Comparison of ENCODE assay signal across 39 cellular contexts in the genomic region with DNA sequence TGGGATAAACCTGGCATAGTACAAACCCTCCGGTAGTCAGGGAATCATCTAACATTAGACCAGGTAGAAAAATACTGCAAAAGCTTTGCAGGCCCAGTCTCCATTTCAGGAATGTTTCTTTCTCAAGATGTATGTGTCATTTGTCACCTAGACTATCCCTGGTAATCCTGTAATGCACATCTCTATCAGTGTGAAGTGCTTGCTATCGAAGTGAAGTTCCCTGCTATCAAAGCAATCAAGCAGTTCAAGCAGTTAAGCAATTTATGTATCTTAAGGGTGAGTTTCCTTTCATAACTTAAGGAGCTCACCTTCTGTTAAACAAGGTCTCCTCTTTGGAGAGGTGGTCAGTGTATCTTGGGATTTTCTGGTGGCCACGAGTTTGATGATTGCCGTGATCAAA.
"Had no signal": no experiment of that assay in that cellular context is flagged by ENCODE, and none has a peak within 500 bp of the region (broad histone marks: within the 10 kb centered on the region; RNA-seq: fewer than 3 reads in every experiment).

No MANE protein-coding gene starts in this region.

- H3K27ac ChIP-seq: adrenal gland, ascending aorta, body of pancreas, brain microvascular endothelial cell, breast epithelium, cardiac muscle cell had no signal

- H3K4me1 ChIP-seq: adrenal gland, ascending aorta, body of pancreas, breast epithelium had no signal

- H3K36me3 ChIP-seq: adrenal gland, ascending aorta, brain microvascular endothelial cell, breast epithelium, cardiac muscle cell had no signal

- H3K36me3 Mint-ChIP-seq: activated naive CD4-positive, alpha-beta T cell treated with anti-CD3 and anti-CD28 coated beads, Interleukin-2, amount 10 ng/mL, durations not matched to agents 7 days and 5 days; activated naive CD4-positive, alpha-beta T cell treated with anti-CD3 and anti-CD28 coated beads, Interleukin-2, amount 50 U/mL, for 24 hours; activated naive CD4-positive, alpha-beta T cell treated with anti-CD3 and anti-CD28 coated beads, Interleukin-2, amount 50 U/mL, for 72 hours; activated naive CD8-positive, alpha-beta T cell treated with anti-CD3 and anti-CD28 coated beads for 36 hours; activated naive CD8-positive, alpha-beta T cell treated with anti-CD3 and anti-CD28 coated beads, Interleukin-2, amount 10 ng/mL, durations not matched to agents 7 days and 5 days had no signal

- H3K9me3 Mint-ChIP-seq: activated naive CD4-positive, alpha-beta T cell treated with anti-CD3 and anti-CD28 coated beads for 36 hours; activated naive CD4-positive, alpha-beta T cell treated with anti-CD3 and anti-CD28 coated beads, Interleukin-2, amount 10 ng/mL, durations not matched to agents 7 days and 5 days; activated naive CD4-positive, alpha-beta T cell treated with anti-CD3 and anti-CD28 coated beads, Interleukin-2, amount 50 U/mL, for 24 hours; activated naive CD4-positive, alpha-beta T cell treated with anti-CD3 and anti-CD28 coated beads, Interleukin-2, amount 50 U/mL, for 72 hours; activated naive CD8-positive, alpha-beta T cell treated with anti-CD3 and anti-CD28 coated beads for 36 hours; activated naive CD8-positive, alpha-beta T cell treated with anti-CD3 and anti-CD28 coated beads, Interleukin-2, amount 10 ng/mL, durations not matched to agents 7 days and 5 days; activated naive CD8-positive, alpha-beta T cell treated with anti-CD3 and anti-CD28 coated beads, Interleukin-2, amount 50 U/mL, for 24 hours; activated T-cell treated with anti-CD3 and anti-CD28 coated beads, Interleukin-2, amount 50 U/mL, for 24 hours; activated T-cell treated with anti-CD3 and anti-CD28 coated beads, Interleukin-2, amount 50 U/mL, for 4 hours; activated T-cell treated with anti-CD3 and anti-CD28 coated beads, Interleukin-2, amount 50 U/mL, for 72 hours; activated T-helper 1 cell treated with anti-CD3 and anti-CD28 coated beads, Interleukin-12 subunit alpha, Interleukin-12 subunit beta, Interleukin-2, Interleukin-4 antibody, amounts not matched to agents 30 ng/mL and 10 ng/mL and 1 ng/mL, durations not matched to agents 14 hours and 24 hours and 36 hours; activated T-helper 17 cell treated with anti-CD3 and anti-CD28 coated beads, Interleukin-2, amount 50 U/mL, for 72 hours; activated T-helper 2 cell treated with anti-CD3 and anti-CD28 coated beads, Interferon-gamma antibody, Interleukin-2, Interleukin-4, amounts not matched to agents 10 μg/mL and 5 μg/mL and 100 μg/mL, durations not matched to agents 14 hours and 24 hours and 36 hours; central memory CD8-positive, alpha-beta T cell had no signal

- FAIRE-seq: astrocyte, bronchial epithelial cell had no signal

- H3K4me3 ChIP-seq: adrenal gland, ascending aorta, body of pancreas, breast epithelium, cardiac muscle cell had no signal

- H3K27me3 Mint-ChIP-seq: activated naive CD4-positive, alpha-beta T cell treated with anti-CD3 and anti-CD28 coated beads, Interleukin-2, amount 50 U/mL, for 24 hours; activated naive CD8-positive, alpha-beta T cell; activated naive CD8-positive, alpha-beta T cell treated with anti-CD3 and anti-CD28 coated beads for 36 hours; activated naive CD8-positive, alpha-beta T cell treated with anti-CD3 and anti-CD28 coated beads, Interleukin-2, amount 50 U/mL, for 24 hours; activated T-cell treated with anti-CD3 and anti-CD28 coated beads, Interleukin-2, amount 50 U/mL, for 24 hours; brain had no signal

- H3K4me1 Mint-ChIP-seq: activated naive CD4-positive, alpha-beta T cell treated with anti-CD3 and anti-CD28 coated beads, Interleukin-2, amount 10 ng/mL, durations not matched to agents 7 days and 5 days; activated naive CD4-positive, alpha-beta T cell treated with anti-CD3 and anti-CD28 coated beads, Interleukin-2, amount 50 U/mL, for 24 hours; activated naive CD8-positive, alpha-beta T cell treated with anti-CD3 and anti-CD28 coated beads for 36 hours; activated naive CD8-positive, alpha-beta T cell treated with anti-CD3 and anti-CD28 coated beads, Interleukin-2, amount 10 ng/mL, durations not matched to agents 7 days and 5 days; activated naive CD8-positive, alpha-beta T cell treated with anti-CD3 and anti-CD28 coated beads, Interleukin-2, amount 50 U/mL, for 24 hours; activated T-helper 17 cell treated with anti-CD3 and anti-CD28 coated beads, Interleukin-2, amount 50 U/mL, for 72 hours; central memory CD8-positive, alpha-beta T cell had no signal

- H3K27ac Mint-ChIP-seq: activated naive CD4-positive, alpha-beta T cell treated with anti-CD3 and anti-CD28 coated beads for 36 hours; activated naive CD4-positive, alpha-beta T cell treated with anti-CD3 and anti-CD28 coated beads, Interleukin-2, amount 10 ng/mL, durations not matched to agents 7 days and 5 days; activated naive CD4-positive, alpha-beta T cell treated with anti-CD3 and anti-CD28 coated beads, Interleukin-2, amount 50 U/mL, for 24 hours; activated naive CD4-positive, alpha-beta T cell treated with anti-CD3 and anti-CD28 coated beads, Interleukin-2, amount 50 U/mL, for 72 hours; activated naive CD8-positive, alpha-beta T cell; activated naive CD8-positive, alpha-beta T cell treated with anti-CD3 and anti-CD28 coated beads for 36 hours; activated naive CD8-positive, alpha-beta T cell treated with anti-CD3 and anti-CD28 coated beads, Interleukin-2, amount 10 ng/mL, durations not matched to agents 7 days and 5 days; activated naive CD8-positive, alpha-beta T cell treated with anti-CD3 and anti-CD28 coated beads, Interleukin-2, amount 50 U/mL, for 24 hours; activated T-cell treated with anti-CD3 and anti-CD28 coated beads, Interleukin-2, amount 50 U/mL, for 24 hours; activated T-cell treated with anti-CD3 and anti-CD28 coated beads, Interleukin-2, amount 50 U/mL, for 72 hours; activated T-helper 1 cell treated with anti-CD3 and anti-CD28 coated beads, Interleukin-12 subunit alpha, Interleukin-12 subunit beta, Interleukin-2, Interleukin-4 antibody, amounts not matched to agents 30 ng/mL and 10 ng/mL and 1 ng/mL, durations not matched to agents 14 hours and 24 hours and 36 hours; activated T-helper 17 cell treated with anti-CD3 and anti-CD28 coated beads, Interleukin-2, amount 50 U/mL, for 72 hours; activated T-helper 2 cell treated with anti-CD3 and anti-CD28 coated beads, Interferon-gamma antibody, Interleukin-2, Interleukin-4, amounts not matched to agents 10 μg/mL and 5 μg/mL and 100 μg/mL, durations not matched to agents 14 hours and 24 hours and 36 hours had no signal

- H3K4me3 Mint-ChIP-seq: activated naive CD4-positive, alpha-beta T cell treated with anti-CD3 and anti-CD28 coated beads for 36 hours; activated naive CD4-positive, alpha-beta T cell treated with anti-CD3 and anti-CD28 coated beads, Interleukin-2, amount 10 ng/mL, durations not matched to agents 7 days and 5 days; activated naive CD4-positive, alpha-beta T cell treated with anti-CD3 and anti-CD28 coated beads, Interleukin-2, amount 50 U/mL, for 24 hours; activated naive CD8-positive, alpha-beta T cell; activated naive CD8-positive, alpha-beta T cell treated with anti-CD3 and anti-CD28 coated beads for 36 hours; activated naive CD8-positive, alpha-beta T cell treated with anti-CD3 and anti-CD28 coated beads, Interleukin-2, amount 10 ng/mL, durations not matched to agents 7 days and 5 days; activated naive CD8-positive, alpha-beta T cell treated with anti-CD3 and anti-CD28 coated beads, Interleukin-2, amount 50 U/mL, for 24 hours; activated T-cell treated with anti-CD3 and anti-CD28 coated beads, Interleukin-2, amount 50 U/mL, for 24 hours; activated T-cell treated with anti-CD3 and anti-CD28 coated beads, Interleukin-2, amount 50 U/mL, for 4 hours; activated T-cell treated with anti-CD3 and anti-CD28 coated beads, Interleukin-2, amount 50 U/mL, for 72 hours; activated T-helper 1 cell treated with anti-CD3 and anti-CD28 coated beads, Interleukin-12 subunit alpha, Interleukin-12 subunit beta, Interleukin-2, Interleukin-4 antibody, amounts not matched to agents 30 ng/mL and 10 ng/mL and 1 ng/mL, durations not matched to agents 14 hours and 24 hours and 36 hours; activated T-helper 17 cell treated with anti-CD3 and anti-CD28 coated beads, Interleukin-2, amount 50 U/mL, for 72 hours; brain; central memory CD8-positive, alpha-beta T cell had no signal

- H3K9me3 ChIP-seq: adrenal gland, ascending aorta, body of pancreas, breast epithelium had no signal

- H3K27me3 ChIP-seq: adrenal gland, ascending aorta, body of pancreas, brain microvascular endothelial cell, breast epithelium, cardiac muscle cell had no signal

- DNase-seq: activated effector memory CD4-positive, alpha-beta T cell treated with anti-CD3 and anti-CD28 coated beads, Interleukin-2, amount 50 U/mL, for 16 hours; activated effector memory CD4-positive, alpha-beta T cell treated with Interleukin-2 at 50 U/mL for 16 hours; activated gamma-delta T cell; activated gamma-delta T cell treated with Interleukin-2 at 50 U/mL for 16 hours; activated naive CD4-positive, alpha-beta T cell; activated naive CD4-positive, alpha-beta T cell treated with anti-CD3 and anti-CD28 coated beads for 36 hours; activated naive CD4-positive, alpha-beta T cell treated with anti-CD3 and anti-CD28 coated beads, Interleukin-2, amount 10 ng/mL, durations not matched to agents 7 days and 5 days; activated naive CD4-positive, alpha-beta T cell treated with anti-CD3 and anti-CD28 coated beads, Interleukin-2, amount 50 U/mL, for 16 hours; activated naive CD4-positive, alpha-beta T cell treated with Interleukin-2 at 50 U/mL for 16 hours; activated naive CD8-positive, alpha-beta T cell treated with anti-CD3 and anti-CD28 coated beads for 36 hours; activated naive CD8-positive, alpha-beta T cell treated with anti-CD3 and anti-CD28 coated beads, Interleukin-2, amount 10 ng/mL, durations not matched to agents 7 days and 5 days; activated naive CD8-positive, alpha-beta T cell treated with anti-CD3 and anti-CD28 coated beads, Interleukin-2, amount 50 U/mL, for 24 hours; activated T-cell treated with anti-CD3 and anti-CD28 coated beads, Interleukin-2, amount 50 U/mL, for 1 hour; activated T-cell treated with anti-CD3 and anti-CD28 coated beads, Interleukin-2, amount 50 U/mL, for 24 hours; activated T-cell treated with anti-CD3 and anti-CD28 coated beads, Interleukin-2, amount 50 U/mL, for 4 hours; activated T-cell treated with anti-CD3 and anti-CD28 coated beads, Interleukin-2, amount 50 U/mL, for 48 hours; activated T-cell treated with anti-CD3 and anti-CD28 coated beads, Interleukin-2, amount 50 U/mL, for 72 hours; adrenal gland; amniotic stem cell; amygdala; anterior cingulate cortex; aorta; body of pancreas; brain microvascular endothelial cell; central memory CD4-positive, alpha-beta T cell; cerebellar nuclear complex had no signal
